Comparison of ENCODE assay signal across 10 cellular contexts in genomic region chr20:54209216-54209813, GRCh38. TPM values are rescaled to one million over a fixed set of nuclear protein-coding genes. Genes with fewer than 3 reads are reported as not detected.
DNase-seq lines count a peak whose midpoint lies in the region; ATAC-seq and TF ChIP-seq lines count a peak whose summit lies in the region.
"Had no signal": no experiment of that assay in that cellular context is flagged by ENCODE, and none has a peak within 500 bp of the region (broad histone marks: within the 10 kb centered on the region; RNA-seq: fewer than 3 reads in every experiment).

No MANE protein-coding gene starts in this region.

- H2BK15ac ChIP-seq in IMR-90 (ENCODE audit: low read depth, low read length) = no peak overlapping the region

- TF ChIP-seq POLR2A in IMR-90 (IDR thresholded peaks at IDR 0.05; ENCODE audit: low read depth, low read length) = no peak

- POLR2A ChIA-PET in IMR-90 (lab: Charles Lee; ENCODE audit: unreplicated experiment) = no interaction called here
- POLR2A ChIA-PET in naive thymus-derived CD4-positive, alpha-beta T cell (lab: Charles Lee) = interaction anchor here (0.6 to 2.3 kb wide), 3 partner anchors 12 to 600 kb away, joined by 3 to 11 read pairs (median 4); no protein-coding TSS in a partner anchor

- DNase-seq in AG09309 (ENCODE audit: low read depth) (no peak), IMR-90 (no peak), GF-D8 (lab: John Stamatoyannopoulos, UW) (no peak), KBM-7 (no peak), superior temporal gyrus (ENCODE audit: extremely low spot score) (no peak), NCI-H748 treated with DMSO at 0.1 percent for 48 hours (lab: John Stamatoyannopoulos, UW) (no peak)
- DNase-seq in central memory CD8-positive, alpha-beta T cell (ENCODE audit: low spot score in 2 of 2) = no peak
- no peak for DNase-seq in naive thymus-derived CD4-positive, alpha-beta T cell
- DNase-seq: hippocampal formation had no signal

- TSS peak; percentile 35 for BruUV-seq in IMR-90 (replicated peaks; lab: Mats Ljungman, UMichigan)

- no peak overlapping the region for H2BK20ac ChIP-seq in IMR-90 (ENCODE audit: low read depth, low read length)

- no peak overlapping the region for H2BK120ac ChIP-seq in IMR-90 (ENCODE audit: low read depth, low read length)

- H3K14ac ChIP-seq in IMR-90 (replicated peaks; ENCODE audit: low read depth, low read length) = no peak overlapping the region

- H3K4me3 ChIP-seq in AG09309 (ENCODE audit: control insufficient read depth, low read depth, low read length) = peak overlapping the region; percentile 88
- H3K4me3 ChIP-seq in IMR-90 (ENCODE audit: insufficient read depth, low read depth, low read length) = peak overlapping the region; percentile 79
- peak overlapping the region; percentile 65 for H3K4me3 ChIP-seq in naive thymus-derived CD4-positive, alpha-beta T cell (ENCODE audit: low read length)

- CTCF ChIA-PET in IMR-90 (lab: Yijun Ruan, JAX) = interaction anchor here (1.5 kb wide), 1 partner anchor 10 kb away, joined by 6 read pairs; no protein-coding TSS in a partner anchor
- CTCF ChIA-PET in naive thymus-derived CD4-positive, alpha-beta T cell (lab: Charles Lee) = interaction anchor here (1.4 kb wide), 1 partner anchor 10 kb away, joined by 5 read pairs; no protein-coding TSS in a partner anchor

- H3K4me2 ChIP-seq in IMR-90 (ENCODE audit: low read depth, low read length) = peak overlapping the region; percentile 83

- WGBS in IMR-90 (ENCODE audit: extremely low coverage in 2 of 2, insufficient read length in 1 of 2), 2 experiments = no CpG with 5 or more reads among the region's 5 CpGs

- peaks cover 5% of the 10 kb centered on the region for H3K36me3 Mint-ChIP-seq in central memory CD8-positive, alpha-beta T cell (ENCODE audit: insufficient read depth)
- H3K36me3 Mint-ChIP-seq in naive thymus-derived CD4-positive, alpha-beta T cell = peaks cover 0 to 11% (median 0%) of the 10 kb centered on the region in 5 donors

- H3K9me1 ChIP-seq in IMR-90 (ENCODE audit: insufficient read depth, low read length) = peaks cover 6% of the 10 kb centered on the region; the same call in 1 of the 2 replicates

- no peak overlapping the region for H3K27ac ChIP-seq in IMR-90 (ENCODE audit: insufficient read depth, low read length)
- H3K27ac ChIP-seq in naive thymus-derived CD4-positive, alpha-beta T cell (ENCODE audit: low read depth, low read length) = no peak overlapping the region

- dilution Hi-C loops in IMR-90 (cut with HindIII; ENCODE audit: low sequenced_read_pairs, unreplicated experiment) = no loop called here

- H3K79me1 ChIP-seq in IMR-90 (ENCODE audit: low read depth in 1 of 2, low read length in 2 of 2) = peaks cover 27 to 46% of the 10 kb centered on the region in 2 experiments

- H4K20me1 ChIP-seq in IMR-90 (ENCODE audit: insufficient read depth, low read length) = peaks cover 36% of the 10 kb centered on the region; the same call in 1 of the 2 replicates

- peak overlapping the region; percentile 85 for H3K27ac Mint-ChIP-seq in central memory CD8-positive, alpha-beta T cell (ENCODE audit: low read depth)
- H3K27ac Mint-ChIP-seq in naive thymus-derived CD4-positive, alpha-beta T cell = peak overlapping the region in 8 of 9 donors; percentile 48 to 99 (median 86)

- peak overlapping the region; percentile 89 for H3K4me3 Mint-ChIP-seq in central memory CD8-positive, alpha-beta T cell
- peak overlapping the region; percentile 75 to 98 (median 90) for H3K4me3 Mint-ChIP-seq in naive thymus-derived CD4-positive, alpha-beta T cell

- intact Hi-C loops in IMR-90 (cut with micrococcal nuclease) = loop anchor here (2.0 kb wide), 1 partner anchor 77 kb away; no protein-coding TSS in a partner anchor
- intact Hi-C loops in naive thymus-derived CD4-positive, alpha-beta T cell (cut with micrococcal nuclease) = loop anchor here (5.0 to 10.0 kb wide), 3 partner anchors 262 to 995 kb away; no protein-coding TSS in a partner anchor

- in situ Hi-C loops in IMR-90 (cut with MboI; ENCODE audit: low sequenced_read_pairs) = loop anchor here (10.0 kb wide), 1 partner anchor 635 kb away; no protein-coding TSS in a partner anchor
- in situ Hi-C loops in KBM-7 (cut with MboI; ENCODE audit: low pct_unique_long_range_greater_than_20kb, low sequenced_read_pairs) = loop anchor here (10.0 to 25.0 kb wide), 2 partner anchors 105 to 428 kb away; no protein-coding TSS in a partner anchor

- no peak overlapping the region for H3K9ac ChIP-seq in IMR-90 (ENCODE audit: low read depth, low read length)

- H3K4ac ChIP-seq in IMR-90 (ENCODE audit: low read depth, low read length) = peak overlapping the region; percentile 15; the same call in 1 of the 2 replicates

- H3K56ac ChIP-seq in IMR-90 (ENCODE audit: extremely low read depth, insufficient read depth, low read length) = no peak overlapping the region

- no peak overlapping the region for H2BK5ac ChIP-seq in IMR-90 (ENCODE audit: low read depth, low read length, poor library complexity, severe bottlenecking)

- peaks cover 5% of the 10 kb centered on the region for H3K4me1 ChIP-seq in IMR-90 (ENCODE audit: control insufficient read depth, insufficient read depth, low read length)
- H3K4me1 ChIP-seq in naive thymus-derived CD4-positive, alpha-beta T cell (ENCODE audit: control insufficient read depth in 2 of 2, insufficient read depth in 2 of 2, low read length in 2 of 2) = peaks cover 14 to 15% of the 10 kb centered on the region in 2 donors

- H3K18ac ChIP-seq in IMR-90 (ENCODE audit: low read depth, low read length) = no peak overlapping the region

- H3K27me3 ChIP-seq in IMR-90 (ENCODE audit: control insufficient read depth, insufficient read depth, low read length) = no peaks in the 10 kb centered on the region; the same call in 1 of the 2 replicates
- no peaks in the 10 kb centered on the region for H3K27me3 ChIP-seq in naive thymus-derived CD4-positive, alpha-beta T cell (ENCODE audit: control insufficient read depth in 2 of 2, insufficient read depth in 2 of 2, low read length in 2 of 2)

- no peak overlapping the region for H4K91ac ChIP-seq in IMR-90 (ENCODE audit: insufficient read depth, low read depth, low read length)

- TF ChIP-seq RAD21 in IMR-90 (IDR thresholded peaks at IDR 0.05; ENCODE audit: low read length) = no peak

- H2AFZ ChIP-seq in IMR-90 (replicated peaks; ENCODE audit: low read length, poor library complexity) = no peak overlapping the region

- no peak overlapping the region for H2AK9ac ChIP-seq in IMR-90 (replicated peaks; ENCODE audit: low read depth, low read length, poor library complexity)

- no peak overlapping the region for H2AK5ac ChIP-seq in IMR-90 (ENCODE audit: low read depth, low read length)

- no peak for ATAC-seq in IMR-90 (ENCODE audit: low read depth)
- ATAC-seq in central memory CD8-positive, alpha-beta T cell (replicated peaks; ENCODE audit: extremely low read depth, poor library complexity, severe bottlenecking) = no peak
- ATAC-seq in naive thymus-derived CD4-positive, alpha-beta T cell = no peak

- H3K27me3 Mint-ChIP-seq in central memory CD8-positive, alpha-beta T cell = no peaks in the 10 kb centered on the region
- no peaks in the 10 kb centered on the region for H3K27me3 Mint-ChIP-seq in naive thymus-derived CD4-positive, alpha-beta T cell

- no peaks in the 10 kb centered on the region for H3K9me3 ChIP-seq in IMR-90 (ENCODE audit: control insufficient read depth, insufficient read depth, low read length)
- H3K9me3 ChIP-seq in naive thymus-derived CD4-positive, alpha-beta T cell (ENCODE audit: control insufficient read depth in 2 of 3, low read length in 3 of 3) = no peaks in the 10 kb centered on the region

- peaks cover 31% of the 10 kb centered on the region for H3K4me1 Mint-ChIP-seq in central memory CD8-positive, alpha-beta T cell
- H3K4me1 Mint-ChIP-seq in naive thymus-derived CD4-positive, alpha-beta T cell = peaks cover 20 to 46% (median 39%) of the 10 kb centered on the region in 7 donors

- no peaks in the 10 kb centered on the region for H3K9me3 Mint-ChIP-seq in central memory CD8-positive, alpha-beta T cell
- H3K9me3 Mint-ChIP-seq in naive thymus-derived CD4-positive, alpha-beta T cell = no peaks in the 10 kb centered on the region

- no peak overlapping the region for H4K8ac ChIP-seq in IMR-90 (ENCODE audit: low read depth in 2 of 2, low read length in 2 of 2)

- H4K5ac ChIP-seq in IMR-90 (ENCODE audit: low read depth, low read length) = no peak overlapping the region

- H3K23ac ChIP-seq in IMR-90 (ENCODE audit: low read depth, low read length) = no peak overlapping the region

- H3K36me3 ChIP-seq in IMR-90 (ENCODE audit: control insufficient read depth, insufficient read depth, low read length) = peaks cover 2% of the 10 kb centered on the region; the same call in 1 of the 2 replicates
- H3K36me3 ChIP-seq in naive thymus-derived CD4-positive, alpha-beta T cell (ENCODE audit: control insufficient read depth in 2 of 3, insufficient read depth in 3 of 3, low read length in 3 of 3) = peaks cover 0 to 4% (median 0%) of the 10 kb centered on the region in 3 experiments

- TF ChIP-seq CTCF in AG09309 (IDR thresholded peaks at IDR 0.05; ENCODE audit: control insufficient read depth, insufficient read depth, low read depth, low read length, missing control alignments) (peak; percentile 15), IMR-90 (conservative IDR thresholded peaks at IDR 0.05; ENCODE audit: low read depth, low read length) (no peak)

TF ChIP-seq in IMR-90, 13 proteins besides CTCF, POLR2A, EP300 and RAD21 (continues in another document):
- TF ChIP-seq MAZ (IDR thresholded peaks at IDR 0.05; ENCODE audit: borderline replicate concordance, low read depth, low read length) (no peak), SMC3 (IDR thresholded peaks at IDR 0.05; ENCODE audit: low read depth, low read length) (no peak)

RNA-seq across cellular contexts. Expression of gene PFDN4, which starts 1.4 kb away (rescaled TPM):
- 14.9 and 83.9 TPM in 2 replicates for total RNA-seq in IMR-90 (2012; rRNA removed)
- polyA plus RNA-seq in IMR-90 (2012; rRNA removed) = 62.7 and 93.2 TPM in 2 replicates
- 4.3 and 6.6 TPM in 2 replicates for polyA plus RNA-seq in IMR-90 (2012; cell fraction: cytosol; rRNA removed)
- polyA plus RNA-seq in IMR-90 (2012; cell fraction: nucleus; rRNA removed; ENCODE audit: low replicate concordance) = 0.66 and 6.4 TPM in 2 replicates
- total RNA-seq in naive thymus-derived CD4-positive, alpha-beta T cell = 10 to 100 TPM; 14.6 to 30.4 (median 17.7) TPM
- polyA plus RNA-seq in naive thymus-derived CD4-positive, alpha-beta T cell = 10 to 100 TPM; 26.4 to 46.5 TPM

RNA-seq across cellular contexts. Expression of gene CYP24A1, which starts 35.5 kb away (rescaled TPM):
- not detected in 2 replicates for total RNA-seq in IMR-90 (2012; rRNA removed)
- polyA plus RNA-seq in IMR-90 (2012; rRNA removed) = not detected in 2 replicates
- not detected in 2 replicates for polyA plus RNA-seq in IMR-90 (2012; cell fraction: cytosol; rRNA removed)
- polyA plus RNA-seq in IMR-90 (2012; cell fraction: nucleus; rRNA removed; ENCODE audit: low replicate concordance) = not detected in 2 replicates
- under 1 TPM in 1 of 5 experiments, not detected in 4; 0.78 TPM for total RNA-seq in naive thymus-derived CD4-positive, alpha-beta T cell
- polyA plus RNA-seq in naive thymus-derived CD4-positive, alpha-beta T cell = not detected
- total RNA-seq: T-helper 2 cell treated with Interferon-gamma antibody and Interleukin-4, amounts not matched to agents 100 ng/mL and 5 ng/mL, for 36 hours had no signal
